In the genomic region with DNA sequence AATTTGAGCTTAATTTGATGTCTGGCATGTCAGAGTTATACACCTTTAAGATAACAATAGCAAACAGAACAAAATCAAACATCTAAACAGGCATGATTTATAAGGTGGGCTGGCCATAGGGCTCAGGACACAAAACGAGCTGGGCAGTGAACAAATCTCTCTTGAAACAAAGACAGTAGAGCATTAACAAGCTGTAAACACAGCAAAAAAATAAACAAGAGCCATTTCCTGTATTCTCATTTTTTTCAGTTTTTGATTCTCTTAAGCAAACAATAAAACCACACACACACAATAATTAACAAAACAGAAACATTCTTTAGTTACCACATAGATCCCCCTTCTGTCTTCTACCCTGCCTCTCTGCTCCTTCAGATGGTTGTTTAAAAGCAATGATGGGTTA, we compare ENCODE assay signal across 22 cellular contexts.
"Had no signal": no experiment of that assay in that cellular context is flagged by ENCODE, and none has a peak within 500 bp of the region (broad histone marks: within the 10 kb centered on the region; RNA-seq: fewer than 3 reads in every experiment).

No MANE protein-coding gene starts in this region.

- H3K27me3 ChIP-seq: gastroesophageal sphincter, neutrophil, suprapubic skin, upper lobe of left lung had no signal

- H3K27ac ChIP-seq: gastroesophageal sphincter, left ventricle myocardium inferior, neutrophil, suprapubic skin, upper lobe of left lung had no signal

- H3K4me1 Mint-ChIP-seq: activated CD4-positive, alpha-beta T cell treated with anti-CD3 and anti-CD28 coated beads, Interleukin-2, amount 10 ng/mL, durations not matched to agents 7 days and 5 days; memory B cell; naive thymus-derived CD8-positive, alpha-beta T cell had no signal

- H3K27me3 Mint-ChIP-seq: activated CD4-positive, alpha-beta T cell treated with anti-CD3 and anti-CD28 coated beads, Interleukin-2, amount 10 ng/mL, durations not matched to agents 7 days and 5 days; activated naive CD8-positive, alpha-beta T cell; dendritic cell treated with granulocyte-macrophage colony-stimulating factor and Interleukin-4, amounts not matched to agents 40 ng/mL and 50 ng/mL, for 4 days; effector memory CD8-positive, alpha-beta T cell; naive thymus-derived CD8-positive, alpha-beta T cell had no signal

- H3K27ac Mint-ChIP-seq: activated CD4-positive, alpha-beta T cell treated with anti-CD3 and anti-CD28 coated beads, Interleukin-2, amount 10 ng/mL, durations not matched to agents 7 days and 5 days; activated naive CD8-positive, alpha-beta T cell; activated T-cell treated with anti-CD3 and anti-CD28 coated beads, Interleukin-2, amount 50 U/mL, for 72 hours; dendritic cell treated with granulocyte-macrophage colony-stimulating factor and Interleukin-4, amounts not matched to agents 40 ng/mL and 50 ng/mL, for 4 days; effector memory CD8-positive, alpha-beta T cell; memory B cell; naive thymus-derived CD8-positive, alpha-beta T cell had no signal

- H3K36me3 Mint-ChIP-seq: memory B cell had no signal

- H3K4me3 Mint-ChIP-seq: activated CD4-positive, alpha-beta T cell treated with anti-CD3 and anti-CD28 coated beads, Interleukin-2, amount 10 ng/mL, durations not matched to agents 7 days and 5 days; activated naive CD8-positive, alpha-beta T cell; activated T-cell treated with anti-CD3 and anti-CD28 coated beads, Interleukin-2, amount 50 U/mL, for 72 hours; dendritic cell treated with granulocyte-macrophage colony-stimulating factor and Interleukin-4, amounts not matched to agents 40 ng/mL and 50 ng/mL, for 4 days; effector memory CD8-positive, alpha-beta T cell; memory B cell; naive thymus-derived CD8-positive, alpha-beta T cell had no signal

- DNase-seq: activated CD4-positive, alpha-beta T cell treated with anti-CD3 and anti-CD28 coated beads, Interleukin-2, amount 10 ng/mL, durations not matched to agents 7 days and 5 days; activated CD8-positive, alpha-beta memory T cell treated with anti-CD3 and anti-CD28 coated beads, Interleukin-2, amount 50 U/mL, for 48 hours; activated gamma-delta T cell treated with Interleukin-2 at 50 U/mL for 16 hours; activated T-cell treated with anti-CD3 and anti-CD28 coated beads, Interleukin-2, amount 50 U/mL, for 72 hours; cerebellar nuclear complex; effector memory CD8-positive, alpha-beta T cell; erythroblast; islet precursor cell; left ventricle myocardium inferior; naive thymus-derived CD8-positive, alpha-beta T cell; posterior cingulate gyrus; right cardiac atrium; small intestine; stimulated activated CD4-positive, alpha-beta T cell treated with anti-CD3 and anti-CD28 coated beads, Interleukin-4, amount 100 ng/mL, for 24 hours; stimulated activated naive CD4-positive, alpha-beta T cell treated with Interleukin-2 at 50 U/mL for 16 hours had no signal

- H3K9me3 Mint-ChIP-seq: activated T-cell treated with anti-CD3 and anti-CD28 coated beads, Interleukin-2, amount 50 U/mL, for 72 hours; dendritic cell treated with granulocyte-macrophage colony-stimulating factor and Interleukin-4, amounts not matched to agents 40 ng/mL and 50 ng/mL, for 4 days had no signal
